In genomic region chr12:124508323-124509096, GRCh38 we compare ENCODE assay signal across 8 cellular contexts. TPM values are rescaled to one million over a fixed set of nuclear protein-coding genes. Genes with fewer than 3 reads are reported as not detected.
DNase-seq lines count a peak whose midpoint lies in the region; ATAC-seq, FAIRE-seq and TF ChIP-seq lines count a peak whose summit lies in the region.

No MANE protein-coding gene starts in this region.

- no peak for FAIRE-seq in A549 (lab: Jason Lieb, UNC)
- FAIRE-seq in GM12878 (lab: Jason Lieb, UNC): no peak

- no peak for DNase-seq in A549 (ENCODE audit: low read depth in 1 of 2, low spot score in 1 of 2)
- no peak for DNase-seq in GM12878 (ENCODE audit: low read depth, low spot score)
- no peak for DNase-seq in activated CD4-positive, CD25-positive, alpha-beta regulatory T cell (lab: John Stamatoyannopoulos, UW)

- H3K9me3 ChIP-seq in A549 (no peaks in the 10 kb centered on the region), HEK293 (ENCODE audit: control insufficient read depth, insufficient read depth, low read depth, low read length) (no peaks in the 10 kb centered on the region), GM12878 (replicated peaks; ENCODE audit: control insufficient read depth, insufficient read depth, low read length) (no peaks in the 10 kb centered on the region), muscle layer of colon (ENCODE audit: low read length) (no peaks in the 10 kb centered on the region)

- WGBS in A549 (ENCODE audit: missing lambda C conversion rate): 86% methylated on average over 21 of the region's 21 CpGs
- WGBS in GM12878 (ENCODE audit: insufficient coverage, insufficient replicate concordance, low lambda C conversion rate, missing lambda C conversion rate): 71% methylated on average over 21 of the region's 21 CpGs

- no peak overlapping the region for H2AFZ ChIP-seq in GM12878 (ENCODE audit: control insufficient read depth, low read depth, low read length)

- H4K20me1 ChIP-seq in GM12878 (ENCODE audit: control insufficient read depth, insufficient read depth): peaks cover 8% of the 10 kb centered on the region

- H3K36me3 ChIP-seq in HEK293 (ENCODE audit: control insufficient read depth in 2 of 2, insufficient read depth in 1 of 2, low read length in 2 of 2) (peaks cover 0 to 2% of the 10 kb centered on the region in 2 experiments; a peak in 1 of 3 replicates), GM12878 (ENCODE audit: control insufficient read depth in 2 of 2, insufficient read depth in 2 of 2, low read length in 1 of 2) (peaks cover 2% of the 10 kb centered on the region in 2 experiments; a peak in 3 of 4 replicates), muscle layer of colon (ENCODE audit: insufficient read depth, low read length) (peaks cover 5% of the 10 kb centered on the region)

- ATAC-seq in A549 (peak; percentile 12 to 24; a peak in 3 of 6 replicates), GM12878 (peak; percentile 66), GM18873 (IDR thresholded peaks at IDR 0.05; ENCODE audit: low FRiP score, unreplicated experiment) (no peak), HG02840 (IDR thresholded peaks at IDR 0.05; ENCODE audit: low FRiP score, unreplicated experiment) (no peak), HG03342 (IDR thresholded peaks at IDR 0.05; ENCODE audit: unreplicated experiment) (no peak)

- TF ChIP-seq CTCF in A549 (IDR thresholded peaks at IDR 0.05): peak; percentile 36; the same call in 2 of the 3 replicates
- TF ChIP-seq CTCF in HEK293 (tag by site-specific recombination; IDR thresholded peaks at IDR 0.05): no peak
- TF ChIP-seq CTCF in GM12878 (IDR thresholded peaks at IDR 0.05 in 2 of 3, conservative IDR thresholded peaks at IDR 0.05 in 1 of 3; ENCODE audit: control insufficient read depth in 2 of 3, extremely low read depth in 1 of 3, insufficient read depth in 1 of 3, low read depth in 3 of 3, low read length in 3 of 3): peak in 2 of 3 experiments; percentile 17 to 20; a peak in 2 of 6 replicates

- H3K4me1 ChIP-seq in A549 (peaks cover 38% of the 10 kb centered on the region), HEK293 (ENCODE audit: control insufficient read depth, insufficient read depth, low read length) (peaks cover 27% of the 10 kb centered on the region), GM12878 (ENCODE audit: control insufficient read depth, insufficient read depth, low read length) (peaks cover 11% of the 10 kb centered on the region), muscle layer of colon (ENCODE audit: insufficient read depth, low read length) (peaks cover 88% of the 10 kb centered on the region)

- H3K27me3 ChIP-seq in GM12878 (replicated peaks in 1 of 2; ENCODE audit: control insufficient read depth in 2 of 2, insufficient read depth in 2 of 2, low read length in 1 of 2) (no peaks in the 10 kb centered on the region), muscle layer of colon (ENCODE audit: control insufficient read depth in 1 of 2, insufficient read depth in 2 of 2, low read length in 2 of 2) (no peaks in the 10 kb centered on the region)

- in situ Hi-C loops in GM12878 (cut with MboI): no loop called here

- H3K9ac ChIP-seq in GM12878 (ENCODE audit: control insufficient read depth, insufficient read depth, low read length) (no peak overlapping the region), muscle layer of colon (ENCODE audit: low read length) (peak overlapping the region; percentile 23)

- H3K4me2 ChIP-seq in A549 (no peak overlapping the region), GM12878 (ENCODE audit: control insufficient read depth, insufficient read depth) (no peak overlapping the region)

- H3K27ac ChIP-seq in A549: peak overlapping the region in 1 of 2 experiments; percentile 55; a peak in 2 of 6 replicates
- H3K27ac ChIP-seq in HEK293 (ENCODE audit: extremely low read depth, low read depth, low read length): no peak overlapping the region
- H3K27ac ChIP-seq in GM12878 (ENCODE audit: control insufficient read depth, insufficient read depth): no peak overlapping the region
- peak overlapping the region; percentile 84 for H3K27ac ChIP-seq in muscle layer of colon (ENCODE audit: low read depth, low read length)

- TF ChIP-seq RAD21 in A549 (conservative IDR thresholded peaks at IDR 0.05 in 1 of 2, IDR thresholded peaks at IDR 0.05 in 1 of 2) (peak; percentile 14 to 29; a peak in 1 of 5 replicates), GM12878 (IDR thresholded peaks at IDR 0.05; ENCODE audit: insufficient read depth, low read depth, low read length) (0 out of 2 replicates have a peak, but pooled peaks have one; percentile 29)

- H3K4me3 ChIP-seq in A549 (no peak overlapping the region), HEK293 (ENCODE audit: low read depth, low read length) (no peak overlapping the region), GM12878 (no peak overlapping the region), muscle layer of colon (ENCODE audit: low read depth in 1 of 2, low read length in 2 of 2) (no peak overlapping the region)

- SMC1A ChIA-PET in GM12878 (lab: Charles Lee; ENCODE audit: uncharacterized antibody, unreplicated experiment): interaction anchor here (0.6 kb wide), 1 partner anchor 37 kb away, joined by 4 read pairs; no protein-coding TSS in a partner anchor

- RAD21 ChIA-PET in GM12878 (lab: Charles Lee; ENCODE audit: unreplicated experiment): no interaction called here

- peaks cover 34% of the 10 kb centered on the region for H3K79me2 ChIP-seq in GM12878 (ENCODE audit: control insufficient read depth, insufficient read depth, low read length)

- TF ChIP-seq POLR2A in A549 (IDR thresholded peaks at IDR 0.05; ENCODE audit: low read length) (no peak), GM12878 (IDR thresholded peaks at IDR 0.05; ENCODE audit: low read depth, low read length) (no peak)

- no TSS peak for BruUV-seq in GM12878 (replicated peaks; lab: Mats Ljungman, UMichigan)

- intact Hi-C loops in GM12878 (cut with micrococcal nuclease; ENCODE audit: unreplicated experiment): no loop called here

- POLR2A ChIA-PET in A549 (lab: Yijun Ruan, JAX) (no interaction called here), HEK293 (lab: Yijun Ruan, JAX) (no interaction called here), GM12878 (lab: Charles Lee) (no interaction called here)

- TF ChIP-seq EP300 in A549 (IDR thresholded peaks at IDR 0.05): no peak
- no peak for TF ChIP-seq EP300 in GM12878 (IDR thresholded peaks at IDR 0.05; ENCODE audit: borderline replicate concordance in 1 of 2, control insufficient read depth in 1 of 2, low read depth in 2 of 2, low read length in 2 of 2)

- CTCF ChIA-PET in A549 (lab: Yijun Ruan, JAX): interaction anchor here (0.8 to 3.8 kb wide), 8 partner anchors 11 to 258 kb away, joined by 3 to 13 read pairs (median 3); no protein-coding TSS in a partner anchor
- CTCF ChIA-PET in HEK293 (lab: Yijun Ruan, JAX): interaction anchor here (0.6 kb wide), 1 partner anchor 212 kb away, joined by 4 read pairs; no protein-coding TSS in a partner anchor
- CTCF ChIA-PET in GM12878 (lab: Yijun Ruan, JAX): interaction anchor here (0.8 kb wide), 1 partner anchor 11 kb away, joined by 3 read pairs; no protein-coding TSS in a partner anchor

TF ChIP-seq in HEK293, 187 proteins besides CTCF, POLR2A, EP300 and RAD21 (continues in another document):
- TF ChIP-seq ZNF239 (tag by site-specific recombination; IDR thresholded peaks at IDR 0.05) (no peak), SCRT2 (tag by site-specific recombination; IDR thresholded peaks at IDR 0.05) (peak; percentile 18; the same call in 1 of the 2 replicates), ZBTB20 (tag by site-specific recombination; IDR thresholded peaks at IDR 0.05) (peak; percentile 33; the same call in 1 of the 2 replicates)

TF ChIP-seq in GM12878, 131 proteins besides CTCF, POLR2A, EP300 and RAD21 (continues in another document):
- TF ChIP-seq SMC3 (IDR thresholded peaks at IDR 0.05; ENCODE audit: borderline replicate concordance, low read length) (peak; percentile 11; the same call in 1 of the 2 replicates), RUNX3 (IDR thresholded peaks at IDR 0.05; ENCODE audit: low read length) (peak; percentile 35; the same call in 1 of the 2 replicates)

RNA-seq across cellular contexts. Expression of gene NCOR2, which starts 58.9 kb away (rescaled TPM):
- polyA plus RNA-seq in A549 (2011; rRNA removed) (14.1 and 19.3 TPM in 2 replicates), A549 (2017; fragmentation: RNase III; extraction: RNeasy Plus Mini Kit Qiagen cat#74134 plus additional on column Dnase treatment) (151 to 170 TPM (median 160 TPM) in 3 replicates), GM12878 (2011; rRNA removed) (2.6 and 4.2 TPM in 2 replicates), GM12878 (2014; fragmentation: Illumina TruSeq; extraction: Trizol) (10.2 and 17.4 TPM in 2 replicates), GM12878 (2014; fragmentation: Nextera tagmentation; extraction: Ambion mirVana) (under 1 TPM; 0.43 to 0.60 TPM), GM12878 (2014; rRNA removed) (41.1 and 63.1 TPM in 2 replicates), GM12878 (2016; fragmentation: Nextera tagmentation; extraction: Ambion mirVana) (10 to 100 TPM; 12.7 to 17.1 TPM)
- polyA plus RNA-seq in A549 (2012; cell fraction: cytosol; rRNA removed): 40.4 and 55.7 TPM in 2 replicates
- polyA plus RNA-seq in A549 (2012; cell fraction: nucleus; rRNA removed): 206 and 232 TPM in 2 replicates
- polyA minus RNA-seq in A549 (2011; rRNA and poly(A)+ RNA removed): 39.9 and 51.1 TPM in 2 replicates
- 166 and 195 TPM in 2 replicates for total RNA-seq in GM12878 (2013; cell fraction: nucleolus; rRNA removed)
- total RNA-seq in GM12878 (2014; rRNA removed) (12.8 and 18.6 TPM in 2 replicates), GM12878 (2014; rRNA removed; fragmentation: Illumina TruSeq; extraction: Trizol) (7.2 and 8.6 TPM in 2 replicates), GM12878 (2021) (164 and 179 TPM in 2 replicates)
- polyA plus RNA-seq in GM12878 (2011; ENCODE audit: low read depth): 25.4 TPM
- polyA plus RNA-seq in GM12878 (2011; cell fraction: cytosol; rRNA removed): 6.2 and 8.2 TPM in 2 replicates
- 44.5 and 72.5 TPM in 2 replicates for polyA plus RNA-seq in GM12878 (2011; cell fraction: nucleus; rRNA removed)
- polyA plus RNA-seq in GM12878 (2012): 79.0 and 103 TPM in 2 replicates
- polyA minus RNA-seq in GM12878 (2011; rRNA and poly(A)+ RNA removed): 33.4 and 33.8 TPM in 2 replicates
- 26.9 and 42.9 TPM in 2 replicates for polyA minus RNA-seq in GM12878 (2011; cell fraction: cytosol; rRNA and poly(A)+ RNA removed)
- 23.1 and 47.3 TPM in 2 replicates for polyA minus RNA-seq in GM12878 (2011; cell fraction: nucleus; rRNA and poly(A)+ RNA removed)

Comparison
In these comparisons a context has a peak if more than half of its experiments do, and no peak if none do; other contexts are left out.
1. ATAC-seq: peak in A549 (2 of 2) and GM12878 (single experiment); none in GM18873 (single experiment), HG02840 (single experiment) and HG03342 (single experiment).